In the genomic region with DNA sequence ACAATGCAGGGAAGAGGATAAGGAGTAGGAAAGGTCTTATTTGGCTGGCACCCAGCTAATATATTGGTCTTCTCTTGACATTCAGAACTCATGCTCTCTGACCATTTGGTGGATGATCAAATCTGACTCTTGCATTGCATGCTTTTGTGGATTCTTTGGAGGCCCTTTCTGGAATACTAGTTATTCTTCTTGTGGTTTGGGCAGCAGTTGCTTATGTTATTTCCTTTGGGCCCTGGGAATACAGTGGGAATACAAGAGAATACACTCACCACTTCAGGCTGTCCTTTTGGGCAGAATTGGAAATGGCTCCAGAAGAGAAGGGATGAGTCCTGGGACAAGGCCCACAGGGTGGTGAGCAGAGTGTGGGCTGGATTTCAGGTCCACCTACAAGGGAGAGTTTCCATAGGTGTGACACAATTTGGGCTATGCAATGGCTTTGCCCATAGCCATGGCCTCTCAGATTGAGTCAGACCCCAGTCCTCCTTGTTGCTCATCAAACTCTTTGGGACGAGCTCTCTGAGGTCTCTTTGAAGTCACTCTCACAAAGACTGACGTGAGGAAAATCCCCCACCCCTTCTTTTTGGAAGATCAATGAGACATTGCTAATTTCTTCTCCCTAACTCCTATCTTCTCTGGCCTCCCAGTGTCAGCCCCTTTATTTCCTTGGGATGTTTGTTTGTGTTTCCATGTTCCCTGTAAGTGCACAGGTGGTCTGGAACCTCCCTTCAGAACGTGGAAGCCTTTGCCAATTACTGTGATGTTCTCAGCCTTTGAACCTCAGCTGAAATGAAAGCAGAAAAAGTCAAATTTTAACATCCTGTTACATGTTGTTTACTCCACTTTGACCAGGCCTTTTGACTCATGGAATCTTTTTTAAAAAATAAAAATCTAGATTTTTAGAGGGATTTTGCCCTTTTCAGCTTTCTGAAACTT, we compare ENCODE assay signal across 13 cellular contexts. TPM values are rescaled to one million over a fixed set of nuclear protein-coding genes. Genes with fewer than 3 reads are reported as not detected.
A peak's percentile ranks its signal among the peaks of the same experiment; 100 is the strongest.
DNase-seq lines count a peak whose midpoint lies in the region; ATAC-seq and TF ChIP-seq lines count a peak whose summit lies in the region.
"Had no signal": no experiment of that assay in that cellular context is flagged by ENCODE, and none has a peak within 500 bp of the region (broad histone marks: within the 10 kb centered on the region; RNA-seq: fewer than 3 reads in every experiment).

No MANE protein-coding gene starts in this region.

- H3K4me3 Mint-ChIP-seq in CD4-positive, CD25-positive, alpha-beta regulatory T cell, result peak overlapping the region in 2 of 4 donors; percentile 40 to 55
- no peak overlapping the region for H3K4me3 Mint-ChIP-seq in activated CD4-positive, alpha-beta memory T cell treated with anti-CD3 and anti-CD28 coated beads, Interleukin-2, amount 10 ng/mL, durations not matched to agents 7 days and 5 days
- H3K4me3 Mint-ChIP-seq: nephron had no signal

- no peak overlapping the region for H2AFZ ChIP-seq in PC-3 (ENCODE audit: low read length)

- TF ChIP-seq CTCF in A673 (conservative IDR thresholded peaks at IDR 0.05; ENCODE audit: low read depth, low read length) (no peak), PC-3 (conservative IDR thresholded peaks at IDR 0.05; ENCODE audit: low read depth, low read length) (no peak)

- CTCF ChIA-PET in activated CD4-positive, alpha-beta memory T cell treated with anti-CD3 and anti-CD28 coated beads, Interleukin-2, amount 10 ng/mL, durations not matched to agents 7 days and 5 days (lab: Charles Lee), result interaction anchor here (1.4 kb wide), 1 partner anchor 12 kb away, joined by 3 read pairs; no protein-coding TSS in a partner anchor
- CTCF ChIA-PET in A673 (lab: Charles Lee) (no interaction called here), PC-3 (lab: Charles Lee) (interaction anchor here (0.6 kb wide), 1 partner anchor 54 kb away, joined by 3 read pairs; no protein-coding TSS in a partner anchor)

- no peaks in the 10 kb centered on the region for H3K9me2 ChIP-seq in PC-3 (replicated peaks; ENCODE audit: low read length)

- H3K27me3 Mint-ChIP-seq in CD4-positive, CD25-positive, alpha-beta regulatory T cell, result no peaks in the 10 kb centered on the region
- no peaks in the 10 kb centered on the region for H3K27me3 Mint-ChIP-seq in activated CD4-positive, alpha-beta memory T cell treated with anti-CD3 and anti-CD28 coated beads, Interleukin-2, amount 10 ng/mL, durations not matched to agents 7 days and 5 days

- no peaks in the 10 kb centered on the region for H3K36me3 ChIP-seq in CD4-positive, CD25-positive, alpha-beta regulatory T cell (ENCODE audit: control insufficient read depth, insufficient read depth, low read length)
- H3K36me3 ChIP-seq in A673 (ENCODE audit: insufficient read depth, low read length, poor library complexity, severe bottlenecking) (no peaks in the 10 kb centered on the region), PC-3 (ENCODE audit: low read depth, low read length) (no peaks in the 10 kb centered on the region)

- ATAC-seq in CD4-positive, CD25-positive, alpha-beta regulatory T cell (ENCODE audit: low read depth in 2 of 2), result no peak
- ATAC-seq in GM21529 (IDR thresholded peaks at IDR 0.05; ENCODE audit: unreplicated experiment), result peak; percentile 68
- ATAC-seq in PC-3, result no peak

- no peaks in the 10 kb centered on the region for H3K27me3 ChIP-seq in CD4-positive, CD25-positive, alpha-beta regulatory T cell (ENCODE audit: control insufficient read depth, insufficient read depth, low read length)
- H3K27me3 ChIP-seq in A673 (replicated peaks; ENCODE audit: insufficient read depth, low read depth, low read length, poor library complexity) (no peaks in the 10 kb centered on the region), PC-3 (ENCODE audit: low read length) (no peaks in the 10 kb centered on the region)

- H3K27ac ChIP-seq in CD4-positive, CD25-positive, alpha-beta regulatory T cell (ENCODE audit: insufficient read depth, low read length, poor library complexity, severe bottlenecking), result peak overlapping the region; percentile 2
- no peak overlapping the region for H3K27ac ChIP-seq in A673 (ENCODE audit: low read depth, low read length, poor library complexity, severe bottlenecking)
- H3K27ac ChIP-seq in PC-3 (ENCODE audit: low read length), result no peak overlapping the region

- no peak overlapping the region for H3K4me2 ChIP-seq in PC-3 (ENCODE audit: low read length)

- no peak overlapping the region for H3K9ac ChIP-seq in PC-3 (ENCODE audit: low read length)

- peak in 1 of 3 donors; percentile 44 for DNase-seq in CD4-positive, CD25-positive, alpha-beta regulatory T cell
- DNase-seq in activated CD4-positive, alpha-beta memory T cell treated with anti-CD3 and anti-CD28 coated beads, Interleukin-2, amount 10 ng/mL, durations not matched to agents 7 days and 5 days, result no peak
- DNase-seq in myocyte (ENCODE audit: low read depth), result peak; percentile 23
- DNase-seq in A673 (ENCODE audit: low spot score), result no peak
- DNase-seq in PC-3, result no peak
- no peak for DNase-seq in cerebellum (ENCODE audit: low spot score)
- no peak for DNase-seq in AG08396 (ENCODE audit: low spot score)
- DNase-seq: AML-193, amniotic stem cell, MM.1S, NCI-H82 had no signal

- H3F3A ChIP-seq in PC-3 (ENCODE audit: low read length, unreplicated experiment), result no peaks in the 10 kb centered on the region

- H4K20me1 ChIP-seq in PC-3 (ENCODE audit: low read length), result no peaks in the 10 kb centered on the region

- H3K4me1 ChIP-seq in CD4-positive, CD25-positive, alpha-beta regulatory T cell (ENCODE audit: control insufficient read depth, insufficient read depth, low read length, poor library complexity, severe bottlenecking), result no peaks in the 10 kb centered on the region
- H3K4me1 ChIP-seq in A673 (ENCODE audit: insufficient read depth, low read length, poor library complexity, severe bottlenecking), result peaks cover 4% of the 10 kb centered on the region
- no peaks in the 10 kb centered on the region for H3K4me1 ChIP-seq in PC-3 (ENCODE audit: insufficient read depth, low read length)

- H3K4me3 ChIP-seq in CD4-positive, CD25-positive, alpha-beta regulatory T cell (ENCODE audit: low read depth, low read length), result no peak overlapping the region
- no peak overlapping the region for H3K4me3 ChIP-seq in A673 (ENCODE audit: low read depth, low read length, poor library complexity, severe bottlenecking)
- H3K4me3 ChIP-seq in PC-3 (ENCODE audit: low read length), result no peak overlapping the region

- peaks cover 3% of the 10 kb centered on the region for H3K36me3 Mint-ChIP-seq in CD4-positive, CD25-positive, alpha-beta regulatory T cell
- peaks cover 5% of the 10 kb centered on the region for H3K36me3 Mint-ChIP-seq in activated CD4-positive, alpha-beta memory T cell treated with anti-CD3 and anti-CD28 coated beads, Interleukin-2, amount 10 ng/mL, durations not matched to agents 7 days and 5 days (ENCODE audit: low read depth)

- no peaks in the 10 kb centered on the region for H3K9me3 ChIP-seq in CD4-positive, CD25-positive, alpha-beta regulatory T cell (ENCODE audit: control insufficient read depth in 2 of 2, low read length in 2 of 2)
- H3K9me3 ChIP-seq in A673 (ENCODE audit: low read depth, low read length, poor library complexity, severe bottlenecking) (no peaks in the 10 kb centered on the region), PC-3 (ENCODE audit: low read length) (no peaks in the 10 kb centered on the region)

- peaks cover 4 to 20% (median 5%) of the 10 kb centered on the region in 4 donors for H3K4me1 Mint-ChIP-seq in CD4-positive, CD25-positive, alpha-beta regulatory T cell
- H3K4me1 Mint-ChIP-seq in activated CD4-positive, alpha-beta memory T cell treated with anti-CD3 and anti-CD28 coated beads, Interleukin-2, amount 10 ng/mL, durations not matched to agents 7 days and 5 days, result peaks cover 28% of the 10 kb centered on the region
- H3K4me1 Mint-ChIP-seq: nephron had no signal

- intact Hi-C loops in A673 (cut with micrococcal nuclease; ENCODE audit: unreplicated experiment), result no loop called here
- intact Hi-C loops in PC-3 (cut with micrococcal nuclease), result no loop called here

- H3K27ac Mint-ChIP-seq in CD4-positive, CD25-positive, alpha-beta regulatory T cell, result peak overlapping the region; percentile 79 to 93 (median 84)
- peak overlapping the region; percentile 79 for H3K27ac Mint-ChIP-seq in activated CD4-positive, alpha-beta memory T cell treated with anti-CD3 and anti-CD28 coated beads, Interleukin-2, amount 10 ng/mL, durations not matched to agents 7 days and 5 days
- H3K27ac Mint-ChIP-seq: nephron had no signal

- H3K79me2 ChIP-seq in PC-3 (ENCODE audit: low read length), result no peaks in the 10 kb centered on the region

- no TSS peak for BruUV-seq in A673 (replicated peaks; lab: Mats Ljungman, UMichigan)
- BruUV-seq in PC-3 (replicated peaks; lab: Mats Ljungman, UMichigan), result no TSS peak

- POLR2A ChIA-PET in activated CD4-positive, alpha-beta memory T cell treated with anti-CD3 and anti-CD28 coated beads, Interleukin-2, amount 10 ng/mL, durations not matched to agents 7 days and 5 days (lab: Charles Lee), result interaction anchor here (0.5 to 1.4 kb wide), 4 partner anchors 11 to 27 kb away, joined by 3 to 4 read pairs (median 4); no protein-coding TSS in a partner anchor
- POLR2A ChIA-PET in A673 (lab: Charles Lee; ENCODE audit: low non-redundant PET) (interaction anchor here (1.0 kb wide), 1 partner anchor 67 kb away, joined by 3 read pairs; no protein-coding TSS in a partner anchor), PC-3 (lab: Charles Lee; ENCODE audit: unreplicated experiment) (interaction anchor here (0.6 kb wide), 1 partner anchor 83 kb away, joined by 18 read pairs; no protein-coding TSS in a partner anchor)

- H3K9me3 Mint-ChIP-seq in CD4-positive, CD25-positive, alpha-beta regulatory T cell, result peaks cover 0 to 4% (median 0%) of the 10 kb centered on the region in 7 donors
- no peaks in the 10 kb centered on the region for H3K9me3 Mint-ChIP-seq in activated CD4-positive, alpha-beta memory T cell treated with anti-CD3 and anti-CD28 coated beads, Interleukin-2, amount 10 ng/mL, durations not matched to agents 7 days and 5 days
- H3K9me3 Mint-ChIP-seq: nephron had no signal

RNA-seq across cellular contexts. Expression of a gene that starts 19.4 kb away (rescaled TPM):
- 0.47 TPM for total RNA-seq in CD4-positive, CD25-positive, alpha-beta regulatory T cell
- under 1 TPM; 0.38 to 0.74 (median 0.64) TPM for polyA plus RNA-seq in CD4-positive, CD25-positive, alpha-beta regulatory T cell
- total RNA-seq in activated CD4-positive, alpha-beta memory T cell treated with anti-CD3 and anti-CD28 coated beads, Interleukin-2, amount 10 ng/mL, durations not matched to agents 7 days and 5 days, result 10 to 100 TPM in 1 of 2 experiments, 1 to 10 TPM in 1; 8.7 to 11.4 TPM
- total RNA-seq in myocyte (1.2 and 2.0 TPM in 2 replicates), A673 (2021) (not detected in 2 replicates), PC-3 (2014; rRNA removed) (not detected in 2 replicates), cerebellum (not detected)
- polyA plus RNA-seq in myocyte (2012), result 0.63 TPM

RNA-seq across cellular contexts. Expression of a gene that starts 31.8 kb away (rescaled TPM):
- total RNA-seq in CD4-positive, CD25-positive, alpha-beta regulatory T cell, result 470 TPM
- polyA plus RNA-seq in CD4-positive, CD25-positive, alpha-beta regulatory T cell, result 100 to 1,000 TPM; 450 to 594 (median 504) TPM
- total RNA-seq in activated CD4-positive, alpha-beta memory T cell treated with anti-CD3 and anti-CD28 coated beads, Interleukin-2, amount 10 ng/mL, durations not matched to agents 7 days and 5 days, result 100 to 1,000 TPM; 421 to 422 TPM
- total RNA-seq in myocyte, result 0.03 and 0.05 TPM in 2 replicates
- polyA plus RNA-seq in myocyte (2012), result 0.18 TPM
- total RNA-seq in A673 (2021), result 1.2 and 1.6 TPM in 2 replicates
- total RNA-seq in PC-3 (2014; rRNA removed), result not detected in 2 replicates
- 0.27 TPM for total RNA-seq in cerebellum

RNA-seq across cellular contexts. Expression of a gene that starts 48.8 kb away (rescaled TPM):
- not detected for total RNA-seq in CD4-positive, CD25-positive, alpha-beta regulatory T cell
- under 1 TPM in 1 of 4 donors, not detected in 3; 0.48 TPM for polyA plus RNA-seq in CD4-positive, CD25-positive, alpha-beta regulatory T cell
- 1 to 10 TPM; 7.3 to 7.6 TPM for total RNA-seq in activated CD4-positive, alpha-beta memory T cell treated with anti-CD3 and anti-CD28 coated beads, Interleukin-2, amount 10 ng/mL, durations not matched to agents 7 days and 5 days
- total RNA-seq in myocyte (0.37 and 0.57 TPM in 2 replicates), A673 (2021) (5.8 and 9.0 TPM in 2 replicates), PC-3 (2014; rRNA removed) (620 and 723 TPM in 2 replicates), cerebellum (1.2 TPM)
- polyA plus RNA-seq in myocyte (2012), result 0.48 TPM

Comparison
In these comparisons a context has a peak if more than half of its experiments do, and no peak if none do; other contexts are left out.
1. RNA of a gene that starts 31.8 kb away (total RNA-seq): 470 TPM in CD4-positive, CD25-positive, alpha-beta regulatory T cell (single experiment) and 421 to 422 TPM in activated CD4-positive, alpha-beta memory T cell treated with anti-CD3 and anti-CD28 coated beads, Interleukin-2, amount 10 ng/mL, durations not matched to agents 7 days and 5 days; 1.2 to 1.6 TPM in A673, 0.27 TPM in cerebellum (single experiment), 0.03 to 0.05 TPM in myocyte and not detected in PC-3; every median in the first group is over 100 times any median in the second.
2. RNA of a gene that starts 48.8 kb away (total RNA-seq): 620 to 723 TPM in PC-3; 5.8 to 9.0 TPM in A673, 7.3 to 7.6 TPM in activated CD4-positive, alpha-beta memory T cell treated with anti-CD3 and anti-CD28 coated beads, Interleukin-2, amount 10 ng/mL, durations not matched to agents 7 days and 5 days, 1.2 TPM in cerebellum (single experiment), 0.37 to 0.57 TPM in myocyte and not detected in CD4-positive, CD25-positive, alpha-beta regulatory T cell (single experiment); every median in the first group is over 10 times any median in the second.